Comparison of ENCODE assay signal across 12 cellular contexts in genomic region chr2:88855620-88856408, GRCh38.
DNase-seq lines count a peak whose midpoint lies in the region; ATAC-seq lines count a peak whose summit lies in the region.
"Had no signal": no experiment of that assay in that cellular context is flagged by ENCODE, and none has a peak within 500 bp of the region (broad histone marks: within the 10 kb centered on the region; RNA-seq: fewer than 3 reads in every experiment).

No MANE protein-coding gene starts in this region.

- DNase-seq in iPS-NIHi11 (ENCODE audit: low spot score) = no peak
- no peak for DNase-seq in activated effector memory CD4-positive, alpha-beta T cell treated with anti-CD3 and anti-CD28 coated beads, Interleukin-2, amount 50 U/mL, for 16 hours
- DNase-seq in stimulated activated CD4-positive, alpha-beta T cell treated with anti-CD3 and anti-CD28 coated beads, Interleukin-15, amount 100 ng/mL, for 24 hours = no peak
- DNase-seq: foreskin fibroblast; naive thymus-derived CD8-positive, alpha-beta T cell; NCI-H1436 treated with DMSO at 0.1 percent for 48 hours had no signal

- ATAC-seq in GM18868 (IDR thresholded peaks at IDR 0.05; ENCODE audit: unreplicated experiment) (peak; percentile 43), GM21529 (IDR thresholded peaks at IDR 0.05; ENCODE audit: unreplicated experiment) (peak; percentile 41), HG03139 (IDR thresholded peaks at IDR 0.05; ENCODE audit: unreplicated experiment) (peak; percentile 33), esophagus mucosa (peak; percentile 50), HG03108 (IDR thresholded peaks at IDR 0.05; ENCODE audit: unreplicated experiment) (no peak)
- ATAC-seq: sciatic nerve had no signal
